ENCODE assay signal across 2 cellular contexts in the genomic region with DNA sequence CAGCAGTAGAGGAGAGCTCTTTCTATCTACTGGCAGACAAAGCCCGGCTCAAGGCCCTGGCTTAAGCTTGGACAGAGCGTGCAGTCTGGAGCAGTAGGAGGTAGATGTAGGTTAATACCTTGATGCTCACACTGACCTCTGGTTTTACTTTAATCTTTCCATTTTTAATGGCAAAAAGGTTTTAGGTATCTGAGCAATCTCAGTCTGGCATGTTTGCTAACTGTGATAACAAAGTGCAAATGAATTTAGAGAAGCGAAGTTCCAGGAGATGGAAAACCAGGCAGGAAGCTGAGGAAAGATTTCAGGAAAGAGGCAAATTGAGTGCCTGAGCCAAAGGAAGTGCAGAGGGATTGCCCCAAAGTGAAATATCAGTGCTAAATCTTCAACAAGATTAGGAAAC.
TF ChIP-seq lines count a peak whose summit lies in the region.

No MANE protein-coding gene starts in this region.

TF ChIP-seq in HepG2, 621 proteins besides CTCF, POLR2A, EP300 and RAD21:
- TF ChIP-seq, protein P1, sequence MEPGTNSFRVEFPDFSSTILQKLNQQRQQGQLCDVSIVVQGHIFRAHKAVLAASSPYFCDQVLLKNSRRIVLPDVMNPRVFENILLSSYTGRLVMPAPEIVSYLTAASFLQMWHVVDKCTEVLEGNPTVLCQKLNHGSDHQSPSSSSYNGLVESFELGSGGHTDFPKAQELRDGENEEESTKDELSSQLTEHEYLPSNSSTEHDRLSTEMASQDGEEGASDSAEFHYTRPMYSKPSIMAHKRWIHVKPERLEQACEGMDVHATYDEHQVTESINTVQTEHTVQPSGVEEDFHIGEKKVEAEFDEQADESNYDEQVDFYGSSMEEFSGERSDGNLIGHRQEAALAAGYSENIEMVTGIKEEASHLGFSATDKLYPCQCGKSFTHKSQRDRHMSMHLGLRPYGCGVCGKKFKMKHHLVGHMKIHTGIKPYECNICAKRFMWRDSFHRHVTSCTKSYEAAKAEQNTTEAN (CRISPR knock-in tag; conservative IDR thresholded peaks at IDR 0.05): no peak
- TF ChIP-seq, protein P2, sequence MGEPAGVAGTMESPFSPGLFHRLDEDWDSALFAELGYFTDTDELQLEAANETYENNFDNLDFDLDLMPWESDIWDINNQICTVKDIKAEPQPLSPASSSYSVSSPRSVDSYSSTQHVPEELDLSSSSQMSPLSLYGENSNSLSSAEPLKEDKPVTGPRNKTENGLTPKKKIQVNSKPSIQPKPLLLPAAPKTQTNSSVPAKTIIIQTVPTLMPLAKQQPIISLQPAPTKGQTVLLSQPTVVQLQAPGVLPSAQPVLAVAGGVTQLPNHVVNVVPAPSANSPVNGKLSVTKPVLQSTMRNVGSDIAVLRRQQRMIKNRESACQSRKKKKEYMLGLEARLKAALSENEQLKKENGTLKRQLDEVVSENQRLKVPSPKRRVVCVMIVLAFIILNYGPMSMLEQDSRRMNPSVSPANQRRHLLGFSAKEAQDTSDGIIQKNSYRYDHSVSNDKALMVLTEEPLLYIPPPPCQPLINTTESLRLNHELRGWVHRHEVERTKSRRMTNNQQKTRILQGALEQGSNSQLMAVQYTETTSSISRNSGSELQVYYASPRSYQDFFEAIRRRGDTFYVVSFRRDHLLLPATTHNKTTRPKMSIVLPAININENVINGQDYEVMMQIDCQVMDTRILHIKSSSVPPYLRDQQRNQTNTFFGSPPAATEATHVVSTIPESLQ (CRISPR knock-in tag; conservative IDR thresholded peaks at IDR 0.05): no peak
- TF ChIP-seq ELF1 (CRISPR knock-in tag; IDR thresholded peaks at IDR 0.05): no peak
- no peak for TF ChIP-seq RBM22 (optimal IDR thresholded peaks at IDR 0.05; ENCODE audit: low read length)
- TF ChIP-seq, protein P3, sequence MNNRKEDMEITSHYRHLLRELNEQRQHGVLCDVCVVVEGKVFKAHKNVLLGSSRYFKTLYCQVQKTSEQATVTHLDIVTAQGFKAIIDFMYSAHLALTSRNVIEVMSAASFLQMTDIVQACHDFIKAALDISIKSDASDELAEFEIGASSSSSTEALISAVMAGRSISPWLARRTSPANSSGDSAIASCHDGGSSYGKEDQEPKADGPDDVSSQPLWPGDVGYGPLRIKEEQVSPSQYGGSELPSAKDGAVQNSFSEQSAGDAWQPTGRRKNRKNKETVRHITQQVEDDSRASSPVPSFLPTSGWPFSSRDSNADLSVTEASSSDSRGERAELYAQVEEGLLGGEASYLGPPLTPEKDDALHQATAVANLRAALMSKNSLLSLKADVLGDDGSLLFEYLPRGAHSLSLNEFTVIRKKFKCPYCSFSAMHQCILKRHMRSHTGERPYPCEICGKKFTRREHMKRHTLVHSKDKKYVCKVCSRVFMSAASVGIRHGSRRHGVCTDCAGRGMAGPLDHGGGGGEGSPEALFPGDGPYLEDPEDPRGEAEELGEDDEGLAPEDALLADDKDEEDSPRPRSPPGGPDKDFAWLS (CRISPR knock-in tag; IDR thresholded peaks at IDR 0.05; ENCODE audit: borderline replicate concordance): no peak

TF ChIP-seq in endothelial cell of umbilical vein, 7 proteins besides CTCF, POLR2A, EP300 and RAD21:
- TF ChIP-seq MYC (IDR thresholded peaks at IDR 0.05; ENCODE audit: low read depth, low read length) (no peak), GATA2 (IDR thresholded peaks at IDR 0.05; ENCODE audit: insufficient read depth, insufficient read length, low read depth, low read length) (no peak)
